ENCODE assay signal across 23 cellular contexts in genomic region chr6:37478827-37479226, GRCh38.
"Had no signal": no experiment of that assay in that cellular context is flagged by ENCODE, and none has a peak within 500 bp of the region (broad histone marks: within the 10 kb centered on the region; RNA-seq: fewer than 3 reads in every experiment).

No MANE protein-coding gene starts in this region.

- H3K36me3 ChIP-seq: ovary had no signal

- H3K79me2 ChIP-seq: hepatocyte had no signal

- H3K4me3 ChIP-seq: dorsolateral prefrontal cortex, hepatocyte, left ventricle myocardium inferior, lower lobe of right lung, ovary, smooth muscle cell, tibial artery, upper lobe of right lung, vagina had no signal

- H3K27ac ChIP-seq: dorsolateral prefrontal cortex, hepatocyte, left ventricle myocardium inferior, lower lobe of right lung, ovary, tibial artery, upper lobe of right lung, vagina had no signal

- H3K4me1 ChIP-seq: lower lobe of right lung, upper lobe of right lung had no signal

- DNase-seq: cortex of kidney; dorsolateral prefrontal cortex; effector CD8-positive, alpha-beta T cell; foreskin melanocyte; kidney; left cardiac atrium; left ventricle myocardium inferior; lower lobe of right lung; midbrain; naive B cell; ovary; right cardiac atrium; stimulated activated CD4-positive, alpha-beta T cell treated with anti-CD3 and anti-CD28 coated beads, Interleukin-4, amount 100 ng/mL, for 1 hour; stimulated activated CD8-positive, alpha-beta memory T cell treated with anti-CD3 and anti-CD28 coated beads, Interleukin-4, amount 100 ng/mL, for 48 hours; upper lobe of right lung had no signal

- H3K27ac Mint-ChIP-seq: memory B cell; nephron; stimulated activated memory B cell treated with anti-CD40 and anti-IgM and Interleukin-4, amounts not matched to agents 10 μg/mL and 1 μg/mL and 100 μg/mL, for 72 hours had no signal

- H3K4me3 Mint-ChIP-seq: memory B cell; naive B cell; nephron; stimulated activated memory B cell treated with anti-CD40 and anti-IgM and Interleukin-4, amounts not matched to agents 10 μg/mL and 1 μg/mL and 100 μg/mL, for 72 hours; stimulated activated naive CD8-positive, alpha-beta T cell treated with anti-CD3 and anti-CD28 coated beads, Interleukin-15, Interleukin-2, amounts not matched to agents 100 ng/mL and 50 ng/mL, for 24 hours had no signal

- H3K4me2 ChIP-seq: hepatocyte, smooth muscle cell had no signal

- H3K27me3 Mint-ChIP-seq: memory B cell; naive B cell; stimulated activated memory B cell treated with anti-CD40 and anti-IgM and Interleukin-4, amounts not matched to agents 10 μg/mL and 1 μg/mL and 100 μg/mL, for 72 hours; stimulated activated naive CD8-positive, alpha-beta T cell treated with anti-CD3 and anti-CD28 coated beads, Interleukin-15, Interleukin-2, amounts not matched to agents 100 ng/mL and 50 ng/mL, for 24 hours had no signal

- H2AFZ ChIP-seq: hepatocyte had no signal

- H3K27me3 ChIP-seq: dorsolateral prefrontal cortex, hepatocyte, ovary, tibial artery, upper lobe of right lung, vagina had no signal

- H3K9me3 Mint-ChIP-seq: memory B cell; naive B cell; nephron; stimulated activated memory B cell treated with anti-CD40 and anti-IgM and Interleukin-4, amounts not matched to agents 10 μg/mL and 1 μg/mL and 100 μg/mL, for 72 hours; stimulated activated naive CD8-positive, alpha-beta T cell treated with anti-CD3 and anti-CD28 coated beads, Interleukin-15, Interleukin-2, amounts not matched to agents 100 ng/mL and 50 ng/mL, for 24 hours had no signal

- H3K4me1 Mint-ChIP-seq: memory B cell; stimulated activated memory B cell treated with anti-CD40 and anti-IgM and Interleukin-4, amounts not matched to agents 10 μg/mL and 1 μg/mL and 100 μg/mL, for 72 hours had no signal

- H3K9me3 ChIP-seq: left ventricle myocardium inferior, lower lobe of right lung, ovary, tibial artery, upper lobe of right lung, vagina had no signal

- ATAC-seq: left cardiac atrium; lower lobe of right lung; right cardiac atrium; stimulated activated memory B cell treated with anti-CD40 and anti-IgM and Interleukin-4, amounts not matched to agents 10 μg/mL and 1 μg/mL and 100 μg/mL, for 72 hours; upper lobe of right lung had no signal
